1 cellular context compared by ENCODE assay signal in genomic region chr16:27203429-27204231, GRCh38.
TF ChIP-seq lines count a peak whose summit lies in the region.

Gene KDM8 (plus strand): TSS chr16:27203526. CDS start chr16:27210124, 6,598 bp downstream.

TF ChIP-seq in WTC11, 78 proteins besides CTCF, POLR2A, EP300 and RAD21 (continued from another document and continues in another):
- TF ChIP-seq AFF4 (CRISPR knock-in tag; IDR thresholded peaks at IDR 0.05; ENCODE audit: borderline replicate concordance): no peak
- TF ChIP-seq GRHL2 (CRISPR knock-in tag; IDR thresholded peaks at IDR 0.05; ENCODE audit: insufficient replicate concordance, severe bottlenecking): no peak
- TF ChIP-seq NFE2L1 (CRISPR knock-in tag; IDR thresholded peaks at IDR 0.05): no peak
- TF ChIP-seq NR1H2 (CRISPR knock-in tag; IDR thresholded peaks at IDR 0.05): no peak
- TF ChIP-seq MAX (CRISPR knock-in tag; IDR thresholded peaks at IDR 0.05): peak; percentile 97
- TF ChIP-seq E2F4 (CRISPR knock-in tag; IDR thresholded peaks at IDR 0.05; ENCODE audit: borderline replicate concordance, low read depth): no peak
- TF ChIP-seq NR3C1 (CRISPR knock-in tag; conservative IDR thresholded peaks at IDR 0.05; ENCODE audit: low read depth): no peak
- no peak for TF ChIP-seq JAZF1 (CRISPR knock-in tag; IDR thresholded peaks at IDR 0.05)
- TF ChIP-seq IRF1 (CRISPR knock-in tag; IDR thresholded peaks at IDR 0.05): no peak; the same call in 1 of the 2 replicates
- TF ChIP-seq ZNF512 (CRISPR knock-in tag; IDR thresholded peaks at IDR 0.05; ENCODE audit: borderline replicate concordance): no peak
- TF ChIP-seq MLX (CRISPR knock-in tag; IDR thresholded peaks at IDR 0.05): no peak
- TF ChIP-seq ZNF121 (CRISPR knock-in tag; IDR thresholded peaks at IDR 0.05): no peak
- TF ChIP-seq GTF2I (CRISPR knock-in tag; conservative IDR thresholded peaks at IDR 0.05): no peak
- TF ChIP-seq ZNF425 (CRISPR knock-in tag; conservative IDR thresholded peaks at IDR 0.05): no peak
- TF ChIP-seq ATF6 (CRISPR knock-in tag; IDR thresholded peaks at IDR 0.05): no peak
- no peak for TF ChIP-seq ZNF317 (CRISPR knock-in tag; IDR thresholded peaks at IDR 0.05; ENCODE audit: borderline replicate concordance, low read depth)
- TF ChIP-seq TEAD4 (CRISPR knock-in tag; IDR thresholded peaks at IDR 0.05): no peak
- TF ChIP-seq TEAD1 (CRISPR knock-in tag; IDR thresholded peaks at IDR 0.05): peak; percentile 81
- no peak for TF ChIP-seq NR2C2 (CRISPR knock-in tag; IDR thresholded peaks at IDR 0.05)
- 0 out of 2 replicates have a peak, but pooled peaks have one; percentile 45 for TF ChIP-seq SMAD3 (CRISPR knock-in tag; IDR thresholded peaks at IDR 0.05; ENCODE audit: borderline replicate concordance)
- no peak for TF ChIP-seq KAT7 (CRISPR knock-in tag; IDR thresholded peaks at IDR 0.05; ENCODE audit: borderline replicate concordance)
- TF ChIP-seq ZNF281 (CRISPR knock-in tag; IDR thresholded peaks at IDR 0.05): 0 out of 2 replicates have a peak, but pooled peaks have one; percentile 26
- TF ChIP-seq JUN (CRISPR knock-in tag; IDR thresholded peaks at IDR 0.05): no peak; the same call in 1 of the 2 replicates
- TF ChIP-seq ZNF219 (CRISPR knock-in tag; IDR thresholded peaks at IDR 0.05; ENCODE audit: borderline replicate concordance): no peak
- no peak for TF ChIP-seq ATF3 (CRISPR knock-in tag; conservative IDR thresholded peaks at IDR 0.05)
- no peak for TF ChIP-seq ERG (CRISPR knock-in tag; IDR thresholded peaks at IDR 0.05)
- TF ChIP-seq ZNF423 (CRISPR knock-in tag; IDR thresholded peaks at IDR 0.05): no peak
- no peak for TF ChIP-seq ZNF532 (CRISPR knock-in tag; IDR thresholded peaks at IDR 0.05; ENCODE audit: borderline replicate concordance)
- no peak for TF ChIP-seq FOXK1 (CRISPR knock-in tag; IDR thresholded peaks at IDR 0.05)
- no peak for TF ChIP-seq NFATC4 (CRISPR knock-in tag; IDR thresholded peaks at IDR 0.05)
- peak; percentile 86 for TF ChIP-seq SP1 (CRISPR knock-in tag; conservative IDR thresholded peaks at IDR 0.05)
- TF ChIP-seq FOXP1 (CRISPR knock-in tag; IDR thresholded peaks at IDR 0.05; ENCODE audit: borderline replicate concordance): peak; percentile 42
- no peak for TF ChIP-seq ZNF138 (CRISPR knock-in tag; conservative IDR thresholded peaks at IDR 0.05)
- TF ChIP-seq IRF2 (CRISPR knock-in tag; IDR thresholded peaks at IDR 0.05; ENCODE audit: borderline replicate concordance, low read depth): no peak
- TF ChIP-seq TCF7 (CRISPR knock-in tag; IDR thresholded peaks at IDR 0.05; ENCODE audit: low read depth): no peak
